Comparison of ENCODE assay signal across 1 cellular context in genomic region chr6:46688966-46689335, GRCh38.
TF ChIP-seq lines count a peak whose summit lies in the region.

No MANE protein-coding gene starts in this region.

TF ChIP-seq in HepG2, 621 proteins besides CTCF, POLR2A, EP300 and RAD21:
- TF ChIP-seq KLF11 (CRISPR knock-in tag; IDR thresholded peaks at IDR 0.05) (no peak), ZNF839 (CRISPR knock-in tag; IDR thresholded peaks at IDR 0.05; ENCODE audit: borderline replicate concordance) (0 out of 2 replicates have a peak, but pooled peaks have one; percentile 31)
TF ChIP-seq in HepG2: peak in this region for 1.
